8 cellular contexts compared by ENCODE assay signal in genomic region chrX:65985922-65986588, GRCh38. TPM values are rescaled to one million over a fixed set of nuclear protein-coding genes. Genes with fewer than 3 reads are reported as not detected.
DNase-seq lines count a peak whose midpoint lies in the region; ATAC-seq and TF ChIP-seq lines count a peak whose summit lies in the region.

No MANE protein-coding gene starts in this region.

- peaks cover 38% of the 10 kb centered on the region for H3K4me1 Mint-ChIP-seq in activated CD8-positive, alpha-beta T cell treated with anti-CD3 and anti-CD28 coated beads, Interleukin-2, amount 10 ng/mL, durations not matched to agents 7 days and 5 days (ENCODE audit: low read depth)
- peaks cover 15% of the 10 kb centered on the region for H3K4me1 Mint-ChIP-seq in endodermal cell
- peaks cover 7 to 32% (median 26%) of the 10 kb centered on the region in 7 donors for H3K4me1 Mint-ChIP-seq in naive thymus-derived CD4-positive, alpha-beta T cell

- H3K9me3 ChIP-seq in endodermal cell (ENCODE audit: control insufficient read depth, low read length) (no peaks in the 10 kb centered on the region), suprapubic skin (no peaks in the 10 kb centered on the region)
- H3K9me3 ChIP-seq in naive thymus-derived CD4-positive, alpha-beta T cell (ENCODE audit: control insufficient read depth in 2 of 3, low read length in 3 of 3), result no peaks in the 10 kb centered on the region

- H3K4me3 Mint-ChIP-seq in activated CD8-positive, alpha-beta T cell treated with anti-CD3 and anti-CD28 coated beads, Interleukin-2, amount 10 ng/mL, durations not matched to agents 7 days and 5 days, result no peak overlapping the region
- H3K4me3 Mint-ChIP-seq in endodermal cell, result no peak overlapping the region
- peak overlapping the region in 1 of 10 donors; percentile 15 for H3K4me3 Mint-ChIP-seq in naive thymus-derived CD4-positive, alpha-beta T cell

- DNase-seq in activated gamma-delta T cell treated with Interleukin-2 at 50 U/mL for 16 hours, result peak; percentile 23
- DNase-seq in activated gamma-delta T cell (lab: John Stamatoyannopoulos, UW), result no peak
- peak; percentile 48 for DNase-seq in NCI-H2171 treated with DMSO at 0.1 percent for 48 hours (lab: John Stamatoyannopoulos, UW)
- DNase-seq in activated CD8-positive, alpha-beta T cell treated with anti-CD3 and anti-CD28 coated beads, Interleukin-2, amount 10 ng/mL, durations not matched to agents 7 days and 5 days, result peak; percentile 59
- DNase-seq in endodermal cell, result peak; percentile 79
- peak in 8 of 9 donors; percentile 28 to 61 (median 46) for DNase-seq in naive thymus-derived CD4-positive, alpha-beta T cell
- no peak for DNase-seq in suprapubic skin (ENCODE audit: low spot score in 2 of 2)

- no peak overlapping the region for H3K27ac ChIP-seq in endodermal cell (ENCODE audit: low read depth, low read length)
- no peak overlapping the region for H3K27ac ChIP-seq in naive thymus-derived CD4-positive, alpha-beta T cell (ENCODE audit: low read depth, low read length)
- H3K27ac ChIP-seq in suprapubic skin, result no peak overlapping the region

- CTCF ChIA-PET in activated CD8-positive, alpha-beta T cell treated with anti-CD3 and anti-CD28 coated beads, Interleukin-2, amount 10 ng/mL, durations not matched to agents 7 days and 5 days (lab: Charles Lee), result interaction anchor here (0.6 to 2.5 kb wide), 17 partner anchors 18 to 743 kb away, joined by 3 to 12 read pairs (median 5); partner anchors contain the start of gene LAS1L
- CTCF ChIA-PET in naive thymus-derived CD4-positive, alpha-beta T cell (lab: Charles Lee), result interaction anchor here (0.6 to 1.6 kb wide), 11 partner anchors 14 to 405 kb away, joined by 3 to 7 read pairs (median 3); no protein-coding TSS in a partner anchor

- H3K36me3 Mint-ChIP-seq in activated CD8-positive, alpha-beta T cell treated with anti-CD3 and anti-CD28 coated beads, Interleukin-2, amount 10 ng/mL, durations not matched to agents 7 days and 5 days (ENCODE audit: low read depth), result peaks cover 2% of the 10 kb centered on the region
- H3K36me3 Mint-ChIP-seq in endodermal cell (ENCODE audit: low read depth), result no peaks in the 10 kb centered on the region
- H3K36me3 Mint-ChIP-seq in naive thymus-derived CD4-positive, alpha-beta T cell, result no peaks in the 10 kb centered on the region

- H3K36me3 ChIP-seq in endodermal cell (ENCODE audit: control insufficient read depth, insufficient read depth, low read length) (no peaks in the 10 kb centered on the region), suprapubic skin (no peaks in the 10 kb centered on the region)
- H3K36me3 ChIP-seq in naive thymus-derived CD4-positive, alpha-beta T cell (ENCODE audit: control insufficient read depth in 2 of 3, insufficient read depth in 3 of 3, low read length in 3 of 3), result no peaks in the 10 kb centered on the region

- H3K9me3 Mint-ChIP-seq in activated CD8-positive, alpha-beta T cell treated with anti-CD3 and anti-CD28 coated beads, Interleukin-2, amount 10 ng/mL, durations not matched to agents 7 days and 5 days (ENCODE audit: insufficient read depth), result no peaks in the 10 kb centered on the region
- peaks cover 42% of the 10 kb centered on the region for H3K9me3 Mint-ChIP-seq in endodermal cell
- peaks cover 0 to 2% (median 0%) of the 10 kb centered on the region in 11 donors for H3K9me3 Mint-ChIP-seq in naive thymus-derived CD4-positive, alpha-beta T cell

- H3K27me3 Mint-ChIP-seq in activated CD8-positive, alpha-beta T cell treated with anti-CD3 and anti-CD28 coated beads, Interleukin-2, amount 10 ng/mL, durations not matched to agents 7 days and 5 days (ENCODE audit: low read depth), result no peaks in the 10 kb centered on the region
- H3K27me3 Mint-ChIP-seq in endodermal cell (ENCODE audit: insufficient read depth), result no peaks in the 10 kb centered on the region
- no peaks in the 10 kb centered on the region for H3K27me3 Mint-ChIP-seq in naive thymus-derived CD4-positive, alpha-beta T cell

- 22 to 33% methylated on average over 2 to 4 of the region's 5 CpGs for WGBS in endodermal cell (ENCODE audit: insufficient coverage in 1 of 2, insufficient read length in 1 of 2), 2 experiments
- WGBS in suprapubic skin, result 45% methylated on average over 5 of the region's 5 CpGs

- H3K27ac Mint-ChIP-seq in activated CD8-positive, alpha-beta T cell treated with anti-CD3 and anti-CD28 coated beads, Interleukin-2, amount 10 ng/mL, durations not matched to agents 7 days and 5 days, result peak overlapping the region; percentile 76
- H3K27ac Mint-ChIP-seq in endodermal cell, result peak overlapping the region; percentile 82
- peak overlapping the region in 5 of 9 donors; percentile 51 to 83 (median 61) for H3K27ac Mint-ChIP-seq in naive thymus-derived CD4-positive, alpha-beta T cell

- POLR2A ChIA-PET in activated CD8-positive, alpha-beta T cell treated with anti-CD3 and anti-CD28 coated beads, Interleukin-2, amount 10 ng/mL, durations not matched to agents 7 days and 5 days (lab: Charles Lee), result no interaction called here
- POLR2A ChIA-PET in naive thymus-derived CD4-positive, alpha-beta T cell (lab: Charles Lee), result no interaction called here

- no peak for TF ChIP-seq POLR2A in suprapubic skin (IDR thresholded peaks at IDR 0.05)

- no peaks in the 10 kb centered on the region for H3K4me1 ChIP-seq in endodermal cell (ENCODE audit: control insufficient read depth, insufficient read depth, low read length)
- peaks cover 0 to 20% of the 10 kb centered on the region in 2 donors for H3K4me1 ChIP-seq in naive thymus-derived CD4-positive, alpha-beta T cell (ENCODE audit: control insufficient read depth in 2 of 2, insufficient read depth in 2 of 2, low read length in 2 of 2)
- no peaks in the 10 kb centered on the region for H3K4me1 ChIP-seq in suprapubic skin

- no peak overlapping the region for H3K9ac ChIP-seq in endodermal cell (ENCODE audit: extremely low read depth, low read length, poor library complexity, severe bottlenecking)

- H3K4me3 ChIP-seq in endodermal cell (ENCODE audit: low read length), result no peak overlapping the region
- no peak overlapping the region for H3K4me3 ChIP-seq in naive thymus-derived CD4-positive, alpha-beta T cell (ENCODE audit: low read length)
- no peak overlapping the region for H3K4me3 ChIP-seq in suprapubic skin

- no peak for TF ChIP-seq EP300 in suprapubic skin (IDR thresholded peaks at IDR 0.05)

- intact Hi-C loops in naive thymus-derived CD4-positive, alpha-beta T cell (cut with micrococcal nuclease), result loop anchor here (1.0 to 10.0 kb wide), 13 partner anchors 60 to 745 kb away; partner anchors contain the start of gene MSN (in 1 of the 2)

- no peaks in the 10 kb centered on the region for H3K27me3 ChIP-seq in endodermal cell (ENCODE audit: control insufficient read depth, insufficient read depth, low read length, poor library complexity, severe bottlenecking)
- no peaks in the 10 kb centered on the region for H3K27me3 ChIP-seq in naive thymus-derived CD4-positive, alpha-beta T cell (ENCODE audit: control insufficient read depth in 2 of 2, insufficient read depth in 2 of 2, low read length in 2 of 2)
- no peaks in the 10 kb centered on the region for H3K27me3 ChIP-seq in suprapubic skin

- peak; percentile 74 for ATAC-seq in HG02870 (IDR thresholded peaks at IDR 0.05; ENCODE audit: unreplicated experiment)
- peak; percentile 93 for ATAC-seq in activated CD8-positive, alpha-beta T cell treated with anti-CD3 and anti-CD28 coated beads, Interleukin-2, amount 10 ng/mL, durations not matched to agents 7 days and 5 days
- ATAC-seq in naive thymus-derived CD4-positive, alpha-beta T cell, result peak; percentile 92

- TF ChIP-seq CTCF in endodermal cell (conservative IDR thresholded peaks at IDR 0.05) (peak; percentile 73), suprapubic skin (IDR thresholded peaks at IDR 0.05) (peak; percentile 19 to 35)

RNA-seq across cellular contexts. Expression of gene VSIG4, which starts 53.8 kb away (rescaled TPM):
- not detected for total RNA-seq in activated CD8-positive, alpha-beta T cell treated with anti-CD3 and anti-CD28 coated beads, Interleukin-2, amount 10 ng/mL, durations not matched to agents 7 days and 5 days
- total RNA-seq in endodermal cell, result not detected
- polyA plus RNA-seq in endodermal cell (2013, experiment 1 of 2), result not detected
- not detected for polyA plus RNA-seq in endodermal cell (2013, experiment 2 of 2)
- total RNA-seq in naive thymus-derived CD4-positive, alpha-beta T cell, result 1 to 10 TPM in 2 of 5 experiments, under 1 TPM in 2, not detected in 1; 0.32 to 1.8 (median 1.0) TPM
- polyA plus RNA-seq in naive thymus-derived CD4-positive, alpha-beta T cell, result under 1 TPM in 1 of 2 donors, not detected in 1; 0.21 TPM
- 10 to 100 TPM in 3 of 4 donors, 1 to 10 TPM in 1; 8.7 to 20.4 (median 14.7) TPM for total RNA-seq in suprapubic skin

Comparison
In these comparisons a context has a peak if more than half of its experiments do, and no peak if none do; other contexts are left out.
1. DNase-seq: peak in activated gamma-delta T cell treated with Interleukin-2 at 50 U/mL for 16 hours (single experiment), NCI-H2171 treated with DMSO at 0.1 percent for 48 hours (single experiment), activated CD8-positive, alpha-beta T cell treated with anti-CD3 and anti-CD28 coated beads, Interleukin-2, amount 10 ng/mL, durations not matched to agents 7 days and 5 days (single experiment), endodermal cell (single experiment) and naive thymus-derived CD4-positive, alpha-beta T cell (8 of 9); none in activated gamma-delta T cell (single experiment) and suprapubic skin (0 of 2).
2. Peak in every context shown above with its lines, with median percentiles within 50 percentile points of each other: ATAC-seq and H3K27ac Mint-ChIP-seq.